17 cellular contexts compared by ENCODE assay signal in the genomic region with DNA sequence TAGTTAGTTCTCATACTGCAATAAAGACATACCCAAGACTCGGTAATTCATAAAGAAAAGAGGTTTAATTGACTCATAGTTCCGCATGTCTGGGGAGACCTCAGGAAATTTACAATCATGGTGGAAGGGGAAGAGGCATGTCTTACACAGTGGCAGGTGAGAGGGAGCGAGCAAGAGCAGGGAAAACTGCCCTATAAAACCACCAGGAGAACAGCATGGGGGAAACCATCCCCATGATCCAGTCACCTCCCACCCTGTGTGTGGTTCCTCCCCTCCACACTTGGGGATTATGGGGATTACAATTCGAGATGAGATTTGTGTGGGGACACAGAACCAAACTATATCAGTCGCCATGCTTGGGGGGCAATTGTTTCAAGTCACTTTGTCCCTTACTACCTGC. TPM values are rescaled to one million over a fixed set of nuclear protein-coding genes. Genes with fewer than 3 reads are reported as not detected.
DNase-seq lines count a peak whose midpoint lies in the region; ATAC-seq, FAIRE-seq and TF ChIP-seq lines count a peak whose summit lies in the region.
"Had no signal": no experiment of that assay in that cellular context is flagged by ENCODE, and none has a peak within 500 bp of the region (broad histone marks: within the 10 kb centered on the region; RNA-seq: fewer than 3 reads in every experiment).

No MANE protein-coding gene starts in this region.

- no peak overlapping the region for H3K27ac Mint-ChIP-seq in activated naive CD4-positive, alpha-beta T cell treated with anti-CD3 and anti-CD28 coated beads, Interleukin-2, amount 10 ng/mL, durations not matched to agents 7 days and 5 days
- H3K27ac Mint-ChIP-seq in stimulated activated effector memory CD8-positive, alpha-beta T cell treated with anti-CD3 and anti-CD28 coated beads, Interleukin-12 subunit alpha, Interleukin-12 subunit beta, amount 100 ng/mL, for 72 hours: no peak overlapping the region

- H3F3A ChIP-seq in MM.1S (ENCODE audit: insufficient read depth, low read length): peaks cover 8% of the 10 kb centered on the region; the same call in 1 of the 2 replicates

- H3K9ac ChIP-seq in MM.1S (ENCODE audit: low read length) (no peak overlapping the region), endothelial cell of umbilical vein (replicated peaks; ENCODE audit: extremely low read depth, insufficient read depth, low read length) (no peak overlapping the region)

- no peak for FAIRE-seq in endothelial cell of umbilical vein (lab: Jason Lieb, UNC)

- dilution Hi-C loops in endothelial cell of umbilical vein (cut with MboI; ENCODE audit: extremely low pct_ligation_motif_present, low sequenced_read_pairs): no loop called here

- H2AFZ ChIP-seq in MM.1S (ENCODE audit: low read length) (peak overlapping the region; percentile 81), endothelial cell of umbilical vein (ENCODE audit: low read depth, low read length) (peak overlapping the region; percentile 98)

- H4K20me1 ChIP-seq in MM.1S (ENCODE audit: insufficient read depth, low read length) (no peaks in the 10 kb centered on the region; the same call in 1 of the 2 replicates), endothelial cell of umbilical vein (replicated peaks; ENCODE audit: control insufficient read depth, extremely low read depth, insufficient read depth, low read length) (no peaks in the 10 kb centered on the region)

- intact Hi-C loops in endothelial cell of umbilical vein (cut with micrococcal nuclease): loop anchor here (10.0 kb wide), 1 partner anchor 433 kb away; a partner anchor contains a TSS
- intact Hi-C loops in psoas muscle (cut with DNase I): loop anchor here (10.0 kb wide), 2 partner anchors 193 to 323 kb away; a partner anchor contains a TSS

- no peak for DNase-seq in activated naive CD4-positive, alpha-beta T cell treated with anti-CD3 and anti-CD28 coated beads, Interleukin-2, amount 10 ng/mL, durations not matched to agents 7 days and 5 days
- DNase-seq in activated naive CD4-positive, alpha-beta T cell treated with Interleukin-2 at 50 U/mL for 16 hours: no peak
- DNase-seq in MM.1S: no peak
- DNase-seq in endothelial cell of umbilical vein (ENCODE audit: low read depth, low spot score): no peak
- no peak for DNase-seq in stimulated activated effector memory CD8-positive, alpha-beta T cell treated with anti-CD3 and anti-CD28 coated beads, Interleukin-12 subunit alpha, Interleukin-12 subunit beta, amount 100 ng/mL, for 72 hours (ENCODE audit: low spot score in 2 of 2)
- no peak for DNase-seq in stimulated activated CD4-positive, alpha-beta T cell treated with anti-CD3 and anti-CD28 coated beads, Interleukin-4, amount 100 ng/mL, for 4 hours
- no peak for DNase-seq in psoas muscle
- no peak for DNase-seq in NK-92 (lab: John Stamatoyannopoulos, UW; ENCODE audit: unreplicated experiment)
- DNase-seq: activated T-cell treated with anti-CD3 and anti-CD28 coated beads, Interleukin-2, amount 50 U/mL, for 24 hours; brain microvascular endothelial cell; DMS153; effector CD8-positive, alpha-beta T cell; foreskin fibroblast; NCI-H1436 treated with DMSO at 0.1 percent for 48 hours; NCI-H446; occipital lobe; SK-N-SH had no signal

- H3K4me1 Mint-ChIP-seq in activated naive CD4-positive, alpha-beta T cell treated with anti-CD3 and anti-CD28 coated beads, Interleukin-2, amount 10 ng/mL, durations not matched to agents 7 days and 5 days: peaks cover 34% of the 10 kb centered on the region
- H3K4me1 Mint-ChIP-seq in stimulated activated effector memory CD8-positive, alpha-beta T cell treated with anti-CD3 and anti-CD28 coated beads, Interleukin-12 subunit alpha, Interleukin-12 subunit beta, amount 100 ng/mL, for 72 hours: peaks cover 16% of the 10 kb centered on the region

- H3K27ac ChIP-seq in MM.1S (ENCODE audit: low read length): no peak overlapping the region
- H3K27ac ChIP-seq in endothelial cell of umbilical vein (ENCODE audit: insufficient read depth, low read depth, low read length): no peak overlapping the region
- no peak overlapping the region for H3K27ac ChIP-seq in psoas muscle
- H3K27ac ChIP-seq: brain microvascular endothelial cell had no signal

- no peak for TF ChIP-seq POLR2A in endothelial cell of umbilical vein (IDR thresholded peaks at IDR 0.05; ENCODE audit: low read depth, low read length)

- no peak for TF ChIP-seq CTCF in MM.1S (IDR thresholded peaks at IDR 0.05; ENCODE audit: low read length)
- TF ChIP-seq CTCF in endothelial cell of umbilical vein (IDR thresholded peaks at IDR 0.05; ENCODE audit: extremely low read depth in 1 of 2, insufficient read depth in 1 of 2, low read depth in 1 of 2, low read length in 2 of 2): no peak
- TF ChIP-seq CTCF in psoas muscle (IDR thresholded peaks at IDR 0.05): no peak

- peaks cover 15% of the 10 kb centered on the region for H3K27me3 Mint-ChIP-seq in activated naive CD4-positive, alpha-beta T cell treated with anti-CD3 and anti-CD28 coated beads, Interleukin-2, amount 10 ng/mL, durations not matched to agents 7 days and 5 days
- H3K27me3 Mint-ChIP-seq: activated T-cell treated with anti-CD3 and anti-CD28 coated beads, Interleukin-2, amount 50 U/mL, for 24 hours had no signal

- POLR2A ChIA-PET in endothelial cell of umbilical vein (lab: Charles Lee): no interaction called here

- 87 to 95% (median 88%) methylated on average over 5 of the region's 5 CpGs for WGBS in psoas muscle, 3 donors

- H3K4me2 ChIP-seq in MM.1S (ENCODE audit: low read depth, low read length) (no peak overlapping the region), endothelial cell of umbilical vein (ENCODE audit: insufficient read depth, low read length) (no peak overlapping the region)

- no peaks in the 10 kb centered on the region for H3K4me1 ChIP-seq in MM.1S (ENCODE audit: low read length)
- H3K4me1 ChIP-seq in endothelial cell of umbilical vein (ENCODE audit: control insufficient read depth, extremely low read depth, insufficient read depth, low read length): peaks cover 14% of the 10 kb centered on the region
- peaks cover 18% of the 10 kb centered on the region for H3K4me1 ChIP-seq in psoas muscle

- H3K9me2 ChIP-seq in MM.1S (replicated peaks; ENCODE audit: insufficient read depth, low read length): no peaks in the 10 kb centered on the region
- H3K9me2 ChIP-seq: SK-N-SH had no signal

- no peaks in the 10 kb centered on the region for H3K27me3 ChIP-seq in MM.1S (replicated peaks; ENCODE audit: insufficient read depth, low read length)
- H3K27me3 ChIP-seq in endothelial cell of umbilical vein (ENCODE audit: control insufficient read depth in 2 of 2, insufficient read depth in 2 of 2, low read length in 2 of 2): no peaks in the 10 kb centered on the region
- H3K27me3 ChIP-seq in psoas muscle (ENCODE audit: insufficient read depth in 3 of 3, low read length in 2 of 3): no peaks in the 10 kb centered on the region
- H3K27me3 ChIP-seq: brain microvascular endothelial cell had no signal

- H3K4me3 ChIP-seq in MM.1S (ENCODE audit: low read length) (no peak overlapping the region), endothelial cell of umbilical vein (replicated peaks in 1 of 3; ENCODE audit: insufficient read depth in 1 of 3, low read depth in 1 of 3, low read length in 3 of 3) (no peak overlapping the region), psoas muscle (no peak overlapping the region)

- no peaks in the 10 kb centered on the region for H3K9me3 ChIP-seq in MM.1S (replicated peaks; ENCODE audit: insufficient read depth, low read length)
- H3K9me3 ChIP-seq in endothelial cell of umbilical vein (replicated peaks; ENCODE audit: control insufficient read depth, insufficient read depth, low read length): no peaks in the 10 kb centered on the region
- H3K9me3 ChIP-seq in psoas muscle: no peaks in the 10 kb centered on the region
- H3K9me3 ChIP-seq: SK-N-SH had no signal

- ATAC-seq in stimulated activated effector memory CD8-positive, alpha-beta T cell treated with anti-CD3 and anti-CD28 coated beads, Interleukin-12 subunit alpha, Interleukin-12 subunit beta, amount 100 ng/mL, for 72 hours: no peak
- ATAC-seq in psoas muscle: no peak

- H3K9me1 ChIP-seq in endothelial cell of umbilical vein (replicated peaks; ENCODE audit: control insufficient read depth, extremely low read depth, insufficient read depth, low read length): no peaks in the 10 kb centered on the region

- H3K4me3 Mint-ChIP-seq in activated naive CD4-positive, alpha-beta T cell treated with anti-CD3 and anti-CD28 coated beads, Interleukin-2, amount 10 ng/mL, durations not matched to agents 7 days and 5 days: peak overlapping the region; percentile 24
- H3K4me3 Mint-ChIP-seq in stimulated activated effector memory CD8-positive, alpha-beta T cell treated with anti-CD3 and anti-CD28 coated beads, Interleukin-12 subunit alpha, Interleukin-12 subunit beta, amount 100 ng/mL, for 72 hours: peak overlapping the region; percentile 35

- H3K9me3 Mint-ChIP-seq in activated naive CD4-positive, alpha-beta T cell treated with anti-CD3 and anti-CD28 coated beads, Interleukin-2, amount 10 ng/mL, durations not matched to agents 7 days and 5 days: no peaks in the 10 kb centered on the region
- H3K9me3 Mint-ChIP-seq in stimulated activated effector memory CD8-positive, alpha-beta T cell treated with anti-CD3 and anti-CD28 coated beads, Interleukin-12 subunit alpha, Interleukin-12 subunit beta, amount 100 ng/mL, for 72 hours: no peaks in the 10 kb centered on the region
- H3K9me3 Mint-ChIP-seq: activated T-cell treated with anti-CD3 and anti-CD28 coated beads, Interleukin-2, amount 50 U/mL, for 24 hours had no signal

- CTCF ChIA-PET in activated naive CD4-positive, alpha-beta T cell treated with anti-CD3 and anti-CD28 coated beads, Interleukin-2, amount 10 ng/mL, durations not matched to agents 7 days and 5 days (lab: Charles Lee): no interaction called here
- CTCF ChIA-PET in endothelial cell of umbilical vein (lab: Charles Lee): interaction anchor here (1.2 to 1.4 kb wide), 3 partner anchors 10 to 276 kb away, joined by 3 to 6 read pairs (median 5); a partner anchor contains a TSS

- no peaks in the 10 kb centered on the region for H3K36me3 ChIP-seq in MM.1S (replicated peaks; ENCODE audit: insufficient read depth, low read length)
- peaks cover 3 to 9% of the 10 kb centered on the region in 2 experiments for H3K36me3 ChIP-seq in endothelial cell of umbilical vein (ENCODE audit: control insufficient read depth in 2 of 2, extremely low read depth in 1 of 2, insufficient read depth in 2 of 2, low read length in 2 of 2)
- peaks cover 0 to 21% of the 10 kb centered on the region in 2 donors for H3K36me3 ChIP-seq in psoas muscle (ENCODE audit: insufficient read depth in 1 of 2, low read depth in 1 of 2)

- BruUV-seq in endothelial cell of umbilical vein (replicated peaks; lab: Mats Ljungman, UMichigan): no TSS peak

- H3K79me2 ChIP-seq in MM.1S (ENCODE audit: low read length) (peaks cover 36% of the 10 kb centered on the region), endothelial cell of umbilical vein (ENCODE audit: control insufficient read depth, insufficient read depth, low read length) (peaks cover 37% of the 10 kb centered on the region)

- peaks cover 11% of the 10 kb centered on the region for H3K36me3 Mint-ChIP-seq in activated naive CD4-positive, alpha-beta T cell treated with anti-CD3 and anti-CD28 coated beads, Interleukin-2, amount 10 ng/mL, durations not matched to agents 7 days and 5 days
- peaks cover 43% of the 10 kb centered on the region for H3K36me3 Mint-ChIP-seq in stimulated activated effector memory CD8-positive, alpha-beta T cell treated with anti-CD3 and anti-CD28 coated beads, Interleukin-12 subunit alpha, Interleukin-12 subunit beta, amount 100 ng/mL, for 72 hours

RNA-seq across cellular contexts. Expression of a gene that starts 1.1 kb away (rescaled TPM):
- total RNA-seq in endothelial cell of umbilical vein (124 and 125 TPM in 2 replicates), psoas muscle (10 to 100 TPM; 37.9 to 72.0 (median 48.0) TPM)
- polyA plus RNA-seq in endothelial cell of umbilical vein (18.5 and 36.1 TPM in 2 replicates), psoas muscle (100 to 1,000 TPM in 1 of 3 donors, 10 to 100 TPM in 2; 56.7 to 120 (median 77.4) TPM)
- polyA plus RNA-seq in endothelial cell of umbilical vein (2011; cell fraction: cytosol; rRNA removed): 60.1 and 68.5 TPM in 2 replicates
- 56.0 and 96.7 TPM in 2 replicates for polyA plus RNA-seq in endothelial cell of umbilical vein (2011; cell fraction: nucleus; rRNA removed)
- polyA plus RNA-seq in endothelial cell of umbilical vein (2012): 142 and 198 TPM in 2 replicates
- polyA minus RNA-seq in endothelial cell of umbilical vein: 26.7 and 30.5 TPM in 2 replicates
- polyA minus RNA-seq in endothelial cell of umbilical vein (2011; cell fraction: cytosol; rRNA and poly(A)+ RNA removed): 22.7 TPM
- polyA minus RNA-seq in endothelial cell of umbilical vein (2011; cell fraction: nucleus; rRNA and poly(A)+ RNA removed): 21.8 and 26.9 TPM in 2 replicates

RNA-seq across cellular contexts. Expression of a gene that starts 27.1 kb away (rescaled TPM):
- total RNA-seq in endothelial cell of umbilical vein (50.4 and 52.0 TPM in 2 replicates), psoas muscle (10 to 100 TPM; 50.7 to 75.4 (median 56.5) TPM)
- polyA plus RNA-seq in endothelial cell of umbilical vein (18.4 and 27.0 TPM in 2 replicates), psoas muscle (10 to 100 TPM; 44.9 to 61.8 (median 51.9) TPM)
- 30.1 and 31.9 TPM in 2 replicates for polyA plus RNA-seq in endothelial cell of umbilical vein (2011; cell fraction: cytosol; rRNA removed)
- polyA plus RNA-seq in endothelial cell of umbilical vein (2011; cell fraction: nucleus; rRNA removed): 9.4 and 13.7 TPM in 2 replicates
- polyA plus RNA-seq in endothelial cell of umbilical vein (2012): 77.5 and 94.6 TPM in 2 replicates
- 10.7 and 14.6 TPM in 2 replicates for polyA minus RNA-seq in endothelial cell of umbilical vein
- 8.9 TPM for polyA minus RNA-seq in endothelial cell of umbilical vein (2011; cell fraction: cytosol; rRNA and poly(A)+ RNA removed)
- 5.1 and 6.7 TPM in 2 replicates for polyA minus RNA-seq in endothelial cell of umbilical vein (2011; cell fraction: nucleus; rRNA and poly(A)+ RNA removed)

RNA-seq across cellular contexts. Expression of a gene that starts 29.7 kb away (rescaled TPM):
- 27.5 and 27.7 TPM in 2 replicates for total RNA-seq in endothelial cell of umbilical vein
- 3.8 and 5.3 TPM in 2 replicates for polyA plus RNA-seq in endothelial cell of umbilical vein
- 6.1 and 6.9 TPM in 2 replicates for polyA plus RNA-seq in endothelial cell of umbilical vein (2011; cell fraction: cytosol; rRNA removed)
- polyA plus RNA-seq in endothelial cell of umbilical vein (2011; cell fraction: nucleus; rRNA removed): 22.2 and 28.2 TPM in 2 replicates
- polyA plus RNA-seq in endothelial cell of umbilical vein (2012): 13.8 and 20.4 TPM in 2 replicates
- 28.4 and 29.2 TPM in 2 replicates for polyA minus RNA-seq in endothelial cell of umbilical vein
- polyA minus RNA-seq in endothelial cell of umbilical vein (2011; cell fraction: cytosol; rRNA and poly(A)+ RNA removed): 12.2 TPM
- polyA minus RNA-seq in endothelial cell of umbilical vein (2011; cell fraction: nucleus; rRNA and poly(A)+ RNA removed): 92.1 and 134 TPM in 2 replicates
- total RNA-seq in psoas muscle: 100 to 1,000 TPM; 158 to 202 (median 166) TPM
- polyA plus RNA-seq in psoas muscle: 100 to 1,000 TPM in 1 of 3 donors, 10 to 100 TPM in 2; 28.7 to 160 (median 63.5) TPM
